ENCODE assay signal across 21 cellular contexts in genomic region chr11:69572861-69573260, GRCh38.
A peak's percentile ranks its signal among the peaks of the same experiment; 100 is the strongest.
DNase-seq lines count a peak whose midpoint lies in the region; ATAC-seq and TF ChIP-seq lines count a peak whose summit lies in the region.
"Had no signal": no experiment of that assay in that cellular context is flagged by ENCODE, and none has a peak within 500 bp of the region (broad histone marks: within the 10 kb centered on the region; RNA-seq: fewer than 3 reads in every experiment).

No MANE protein-coding gene starts in this region.

- H3K36me3 ChIP-seq in right atrium auricular region (no peaks in the 10 kb centered on the region), heart left ventricle (no peaks in the 10 kb centered on the region), neuronal stem cell (replicated peaks in 1 of 2; ENCODE audit: control insufficient read depth in 2 of 2, insufficient read depth in 2 of 2, low read length in 2 of 2) (no peaks in the 10 kb centered on the region), mammary epithelial cell (ENCODE audit: insufficient read depth, low read length) (no peaks in the 10 kb centered on the region)

- DNase-seq in right atrium auricular region (ENCODE audit: low spot score) (peak; percentile 32), heart left ventricle (no peak), neuronal stem cell (ENCODE audit: low spot score) (no peak), ureter (ENCODE audit: low spot score) (peak; percentile 10), mammary epithelial cell (no peak), T-helper 1 cell (no peak), SW480 (ENCODE audit: low spot score) (no peak)
- DNase-seq: 8988T; ACHN; AML-193; C1 segment of cervical spinal cord; Calu3; CD4-positive, alpha-beta memory T cell; COR-L47; DMS53; DMS79 treated with DMSO at 0.1 percent for 48 hours; GF-D8; GOT3; H7; HCEC 1CT had no signal

- H3K4me3 ChIP-seq in right atrium auricular region (no peak overlapping the region), heart left ventricle (no peak overlapping the region), neuronal stem cell (ENCODE audit: low read length in 2 of 2) (no peak overlapping the region), mammary epithelial cell (replicated peaks in 1 of 3; ENCODE audit: insufficient read depth in 1 of 3, low read depth in 2 of 3, low read length in 3 of 3) (no peak overlapping the region)
- H3K4me3 ChIP-seq: A549 had no signal

- in situ Hi-C loops in mammary epithelial cell (cut with MboI; ENCODE audit: low sequenced_read_pairs in 2 of 2) = no loop called here

- H3K27ac ChIP-seq in right atrium auricular region (no peak overlapping the region), heart left ventricle (no peak overlapping the region), neuronal stem cell (replicated peaks; ENCODE audit: low read length) (no peak overlapping the region), mammary epithelial cell (ENCODE audit: insufficient read depth, low read depth, low read length) (no peak overlapping the region)
- H3K27ac ChIP-seq: A549 had no signal

- no peak overlapping the region for H2AFZ ChIP-seq in neuronal stem cell (ENCODE audit: low read length)
- H2AFZ ChIP-seq in mammary epithelial cell (ENCODE audit: low read depth, low read length) = no peak overlapping the region

- H2BK120ac ChIP-seq in neuronal stem cell (ENCODE audit: low read depth, low read length) = no peak overlapping the region

- H4K20me1 ChIP-seq in mammary epithelial cell (ENCODE audit: insufficient read depth, low read length) = no peaks in the 10 kb centered on the region

- no TSS peak for BruUV-seq in mammary epithelial cell (replicated peaks; lab: Mats Ljungman, UMichigan)

- no peaks in the 10 kb centered on the region for H3K9me3 ChIP-seq in right atrium auricular region
- no peaks in the 10 kb centered on the region for H3K9me3 ChIP-seq in heart left ventricle
- H3K9me3 ChIP-seq in neuronal stem cell (replicated peaks in 1 of 2; ENCODE audit: control insufficient read depth in 2 of 2, insufficient read depth in 1 of 2, low read depth in 1 of 2, low read length in 2 of 2) = peaks cover 0 to 2% of the 10 kb centered on the region in 2 donors
- H3K9me3 ChIP-seq in mammary epithelial cell (replicated peaks; ENCODE audit: insufficient read depth, low read length) = no peaks in the 10 kb centered on the region
- H3K9me3 ChIP-seq: A549 had no signal

- CTCF ChIA-PET in mammary epithelial cell (lab: Charles Lee; ENCODE audit: low non-redundant PET) = interaction anchor here (0.7 kb wide), 1 partner anchor 98 kb away, joined by 5 read pairs; no protein-coding TSS in a partner anchor

- no peak overlapping the region for H4K91ac ChIP-seq in neuronal stem cell (ENCODE audit: low read depth, low read length, poor library complexity)

- H2BK15ac ChIP-seq in neuronal stem cell (ENCODE audit: low read length) = peak overlapping the region; percentile 32

- H3K27me3 ChIP-seq in right atrium auricular region (no peaks in the 10 kb centered on the region), heart left ventricle (no peaks in the 10 kb centered on the region), neuronal stem cell (ENCODE audit: control insufficient read depth in 3 of 3, insufficient read depth in 3 of 3, low read depth in 1 of 3, low read length in 3 of 3) (peaks cover 0 to 3% (median 0%) of the 10 kb centered on the region in 3 experiments), mammary epithelial cell (ENCODE audit: insufficient read depth, low read length) (no peaks in the 10 kb centered on the region)

- H2BK5ac ChIP-seq in neuronal stem cell (ENCODE audit: low read length) = no peak overlapping the region

- peak overlapping the region; percentile 50 for H3K14ac ChIP-seq in neuronal stem cell (ENCODE audit: low read length)

- H3K4me2 ChIP-seq in neuronal stem cell (ENCODE audit: insufficient read depth, low read length, poor library complexity, severe bottlenecking) (no peak overlapping the region), mammary epithelial cell (ENCODE audit: insufficient read depth, low read depth, low read length) (no peak overlapping the region)
- H3K4me2 ChIP-seq: A549 had no signal

- dilution Hi-C loops in mammary epithelial cell (cut with HindIII; ENCODE audit: low sequenced_read_pairs) = loop anchor here (5.0 kb wide), 2 partner anchors 36 to 59 kb away; no protein-coding TSS in a partner anchor

- TF ChIP-seq POLR2A in heart left ventricle (IDR thresholded peaks at IDR 0.05) = no peak

- H2BK12ac ChIP-seq in neuronal stem cell (ENCODE audit: low read length) = no peak overlapping the region

- H3K9ac ChIP-seq in neuronal stem cell (ENCODE audit: low read depth, low read length, poor library complexity) = no peak overlapping the region
- no peak overlapping the region for H3K9ac ChIP-seq in mammary epithelial cell (ENCODE audit: insufficient read depth, low read length)

- WGBS in heart left ventricle, 4 donors = 86 to 94% (median 90%) methylated on average over 5 of the region's 5 CpGs
- WGBS in neuronal stem cell (ENCODE audit: extremely low coverage in 2 of 2, insufficient read length in 2 of 2, insufficient replicate concordance in 1 of 2), 2 donors = no CpG with 5 or more reads among the region's 5 CpGs
- WGBS in mammary epithelial cell (ENCODE audit: low coverage, missing lambda C conversion rate) = 54% methylated on average over 5 of the region's 5 CpGs

- H3K79me2 ChIP-seq in mammary epithelial cell (ENCODE audit: insufficient read depth, low read length) = no peaks in the 10 kb centered on the region

- intact Hi-C loops in heart left ventricle (cut with DNase I) (no loop called here), mammary epithelial cell (cut with micrococcal nuclease) (no loop called here)

- no peak for ATAC-seq in heart left ventricle
- ATAC-seq: A549 had no signal

- H3K4ac ChIP-seq in neuronal stem cell (ENCODE audit: low read length) = no peak overlapping the region

- H2AK5ac ChIP-seq in neuronal stem cell (ENCODE audit: low read depth, low read length) = peak overlapping the region; percentile 32

- H3K23ac ChIP-seq in neuronal stem cell (ENCODE audit: low read depth, low read length, poor library complexity) = peak overlapping the region; percentile 18

- H4K8ac ChIP-seq in neuronal stem cell (ENCODE audit: low read depth, low read length) = no peak overlapping the region

- H3K4me1 ChIP-seq in right atrium auricular region (peaks cover 0 to 7% of the 10 kb centered on the region in 2 donors), heart left ventricle (peaks cover 0 to 13% (median 1%) of the 10 kb centered on the region in 12 donors), neuronal stem cell (ENCODE audit: control insufficient read depth in 2 of 2, insufficient read depth in 1 of 2, low read depth in 1 of 2, low read length in 2 of 2) (peaks cover 0 to 6% of the 10 kb centered on the region in 2 donors), mammary epithelial cell (ENCODE audit: insufficient read depth, low read length) (peaks cover 7% of the 10 kb centered on the region)
- H3K4me1 ChIP-seq: A549 had no signal

- TF ChIP-seq CTCF in right atrium auricular region (IDR thresholded peaks at IDR 0.05) (no peak), heart left ventricle (IDR thresholded peaks at IDR 0.05) (no peak), mammary epithelial cell (conservative IDR thresholded peaks at IDR 0.05 in 1 of 2, IDR thresholded peaks at IDR 0.05 in 1 of 2; ENCODE audit: extremely low read depth in 1 of 2, insufficient read depth in 1 of 2, low read depth in 1 of 2, low read length in 2 of 2) (no peak)

- H3K18ac ChIP-seq in neuronal stem cell (ENCODE audit: low read length) = peak overlapping the region; percentile 58

- no peaks in the 10 kb centered on the region for H3K79me1 ChIP-seq in neuronal stem cell (ENCODE audit: low read depth, low read length)

Comparison
In these comparisons a context has a peak if more than half of its experiments do, and no peak if none do; other contexts are left out.
1. DNase-seq: peak in right atrium auricular region (single experiment) and ureter (single experiment); none in heart left ventricle (0 of 5), neuronal stem cell (single experiment), mammary epithelial cell (single experiment), T-helper 1 cell (0 of 5) and SW480 (single experiment).